8 cellular contexts compared by ENCODE assay signal in the genomic region with DNA sequence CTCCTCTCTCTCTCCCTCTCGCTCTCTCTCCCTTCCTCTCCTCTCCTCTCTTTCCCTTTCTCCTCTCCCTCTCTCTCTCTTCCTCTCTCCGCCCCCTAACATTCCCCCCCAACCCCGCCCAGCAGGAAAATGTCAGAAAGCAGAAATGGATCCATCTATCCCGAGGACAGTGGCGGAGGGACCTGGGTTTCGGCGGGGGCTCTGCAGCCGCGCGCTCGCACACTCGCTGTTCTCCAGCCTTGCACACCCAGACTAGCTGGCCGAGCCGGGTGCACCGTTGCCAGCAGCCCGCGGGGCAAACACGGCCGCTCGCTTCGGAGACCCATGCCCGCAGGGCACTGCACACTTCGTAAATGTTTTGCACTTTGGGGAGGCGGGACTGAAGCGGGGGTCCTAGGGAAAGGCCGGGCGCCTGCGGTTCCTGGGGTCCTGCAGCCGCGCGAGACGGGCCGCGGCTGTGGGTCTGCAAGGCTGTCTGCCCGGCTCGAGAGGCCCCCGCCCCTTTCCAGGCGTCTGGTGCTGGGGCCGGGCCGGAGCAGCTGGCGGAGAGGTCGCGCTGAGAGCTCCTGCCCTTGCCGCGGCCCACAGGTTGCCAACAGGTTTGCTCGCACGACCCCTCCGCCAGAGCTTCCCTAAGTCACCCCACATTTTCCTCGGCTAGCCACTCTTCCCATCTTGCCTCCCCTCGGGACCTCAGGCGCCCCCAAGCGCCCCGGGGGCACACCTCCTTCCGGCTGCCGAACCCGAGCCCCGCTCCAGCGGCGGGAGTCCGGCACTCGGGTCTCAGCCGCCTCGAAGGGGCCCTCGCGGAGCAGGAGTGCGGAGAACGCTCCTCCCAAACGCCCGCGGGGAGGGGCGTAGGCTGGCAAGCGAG. TPM values are rescaled to one million over a fixed set of nuclear protein-coding genes. Genes with fewer than 3 reads are reported as not detected.
DNase-seq lines count a peak whose midpoint lies in the region; ATAC-seq and TF ChIP-seq lines count a peak whose summit lies in the region.

No MANE protein-coding gene starts in this region.

- H3K9ac ChIP-seq in H9 (ENCODE audit: extremely low read depth, insufficient read length, low read length) (no peak overlapping the region), PC-3 (ENCODE audit: low read length) (no peak overlapping the region)

- H3K4me1 ChIP-seq in H9 (ENCODE audit: insufficient read depth, low read length) (no peaks in the 10 kb centered on the region), PC-3 (ENCODE audit: insufficient read depth, low read length) (peaks cover 3% of the 10 kb centered on the region; the same call in 1 of the 2 replicates), osteoblast (ENCODE audit: insufficient read depth, low read length) (peaks cover 24% of the 10 kb centered on the region), uterus (peaks cover 0 to 6% of the 10 kb centered on the region in 2 donors)

- no peaks in the 10 kb centered on the region; a peak in 2 of 5 replicates for H3K9me3 Mint-ChIP-seq in H9

- no peaks in the 10 kb centered on the region for H3F3A ChIP-seq in PC-3 (ENCODE audit: low read length, unreplicated experiment)

- H3K23me2 ChIP-seq in H9 (ENCODE audit: insufficient read length, low read depth, low read length, poor library complexity, severe bottlenecking): peaks cover 19% of the 10 kb centered on the region

- H3K4me2 ChIP-seq in H9 (ENCODE audit: insufficient read depth, insufficient read length, low read length): peak overlapping the region; percentile 84
- H3K4me2 ChIP-seq in PC-3 (ENCODE audit: low read length): peak overlapping the region; percentile 100
- H3K4me2 ChIP-seq in osteoblast (ENCODE audit: insufficient read depth, low read length): peak overlapping the region; percentile 95

- H3K9me2 ChIP-seq in PC-3 (replicated peaks; ENCODE audit: low read length): no peaks in the 10 kb centered on the region

- no peak overlapping the region for H4K8ac ChIP-seq in H9 (replicated peaks; ENCODE audit: insufficient read length, low read depth, low read length)

- peaks cover 0 to 2% (median 0%) of the 10 kb centered on the region in 3 experiments; a peak in 2 of 7 replicates for H3K36me3 Mint-ChIP-seq in H9 (ENCODE audit: insufficient read depth in 1 of 3, low read depth in 3 of 3)

- H3K27me3 ChIP-seq in H9 (ENCODE audit: insufficient read depth, low read length) (peaks cover 69% of the 10 kb centered on the region), PC-3 (ENCODE audit: low read length) (peaks cover 17% of the 10 kb centered on the region), osteoblast (ENCODE audit: insufficient read depth, low read length) (peaks cover 23% of the 10 kb centered on the region), uterus (no peaks in the 10 kb centered on the region)

- TF ChIP-seq CTCF in H9 (conservative IDR thresholded peaks at IDR 0.05) (no peak), PC-3 (conservative IDR thresholded peaks at IDR 0.05; ENCODE audit: low read depth, low read length) (0 out of 2 replicates have a peak, but pooled peaks have one; percentile 20), osteoblast (IDR thresholded peaks at IDR 0.05; ENCODE audit: extremely low read depth, low read depth, low read length) (no peak), uterus (IDR thresholded peaks at IDR 0.05) (peak in 1 of 4 experiments; percentile 58)

- no CpG with 5 or more reads among the region's 72 CpGs for WGBS in H9 (ENCODE audit: extremely low coverage, insufficient read length, low lambda C conversion rate)

- no peak overlapping the region for H4K91ac ChIP-seq in H9 (ENCODE audit: insufficient read length, low read depth, low read length)

- H2BK15ac ChIP-seq in H9 (ENCODE audit: low read depth, low read length): no peak overlapping the region

- no peak overlapping the region for H3K27ac Mint-ChIP-seq in H9

- peak; percentile 71 for DNase-seq in AG08396 (ENCODE audit: low spot score)
- peak; percentile 69 for DNase-seq in H9
- DNase-seq in PC-3: peak; percentile 58
- peak; percentile 50 for DNase-seq in activated gamma-delta T cell (lab: John Stamatoyannopoulos, UW)
- DNase-seq in germinal center (ENCODE audit: low spot score): peak; percentile 74
- DNase-seq in osteoblast (ENCODE audit: insufficient read length, low spot score, missing footprints): peak; percentile 96
- peak; percentile 42 to 56 for DNase-seq in uterus

- H3K56ac ChIP-seq in H9 (ENCODE audit: insufficient read length, low read depth, low read length): no peak overlapping the region

- peak overlapping the region; percentile 85 for H3K4me3 ChIP-seq in PC-3 (ENCODE audit: low read length)
- peak overlapping the region; percentile 85 for H3K4me3 ChIP-seq in osteoblast (ENCODE audit: insufficient read depth, low read length)
- peak overlapping the region; percentile 48 to 84 for H3K4me3 ChIP-seq in uterus

- no peak for TF ChIP-seq POLR2A in uterus (IDR thresholded peaks at IDR 0.05)

- H2BK5ac ChIP-seq in H9 (ENCODE audit: insufficient read length, low read length): no peak overlapping the region

- H3K27me3 Mint-ChIP-seq in H9 (ENCODE audit: low read depth): peaks cover 97% of the 10 kb centered on the region

- POLR2A ChIA-PET in PC-3 (lab: Charles Lee; ENCODE audit: unreplicated experiment): interaction anchor here (0.7 kb wide), 1 partner anchor 199 kb away, joined by 4 read pairs; no protein-coding TSS in a partner anchor

- H3K18ac ChIP-seq in H9 (ENCODE audit: insufficient read length, low read depth, low read length): no peak overlapping the region

- H3K4me3 Mint-ChIP-seq in H9: peak overlapping the region; percentile 70 to 90

- ATAC-seq in PC-3 (peak; percentile 36), GM21825 (IDR thresholded peaks at IDR 0.05; ENCODE audit: unreplicated experiment) (no peak)

- H2AK5ac ChIP-seq in H9 (ENCODE audit: insufficient read length, low read length): no peak overlapping the region

- BruUV-seq in PC-3 (replicated peaks; lab: Mats Ljungman, UMichigan): no TSS peak

- H3T11ph ChIP-seq in H9 (ENCODE audit: low read length): no peak overlapping the region

- H3K9me3 ChIP-seq in H9 (ENCODE audit: control insufficient read depth, low read depth, low read length): no peaks in the 10 kb centered on the region
- H3K9me3 ChIP-seq in PC-3 (ENCODE audit: low read length): no peaks in the 10 kb centered on the region
- no peaks in the 10 kb centered on the region for H3K9me3 ChIP-seq in osteoblast (ENCODE audit: low read depth, low read length)
- H3K9me3 ChIP-seq in uterus: no peaks in the 10 kb centered on the region

- CTCF ChIA-PET in PC-3 (lab: Charles Lee): interaction anchor here (1.2 kb wide), 1 partner anchor 93 kb away, joined by 3 read pairs; no protein-coding TSS in a partner anchor

- no peak overlapping the region for H3K14ac ChIP-seq in H9 (ENCODE audit: insufficient read depth, low read length)

- H3K27ac ChIP-seq in H9 (ENCODE audit: insufficient read length, low read depth, low read length): no peak overlapping the region
- H3K27ac ChIP-seq in PC-3 (ENCODE audit: low read length): no peak overlapping the region
- no peak overlapping the region for H3K27ac ChIP-seq in osteoblast (ENCODE audit: low read depth, low read length)
- H3K27ac ChIP-seq in uterus: peak overlapping the region; percentile 69 to 88

- H3K36me3 ChIP-seq in PC-3 (ENCODE audit: low read depth, low read length): no peaks in the 10 kb centered on the region
- no peaks in the 10 kb centered on the region for H3K36me3 ChIP-seq in osteoblast (ENCODE audit: insufficient read depth, low read length)
- no peaks in the 10 kb centered on the region for H3K36me3 ChIP-seq in uterus

- H2BK120ac ChIP-seq in H9 (ENCODE audit: low read depth, low read length, poor library complexity, severe bottlenecking): no peak overlapping the region

- no peak overlapping the region for H2BK12ac ChIP-seq in H9 (ENCODE audit: insufficient read length, low read depth, low read length)

- H4K5ac ChIP-seq in H9 (ENCODE audit: insufficient read length, low read depth, low read length): no peak overlapping the region

- no peak overlapping the region for H3K4ac ChIP-seq in H9 (ENCODE audit: low read depth, low read length)

- H3K4me1 Mint-ChIP-seq in H9: peaks cover 26 to 37% of the 10 kb centered on the region in 2 experiments

- no peak overlapping the region for H2BK20ac ChIP-seq in H9 (ENCODE audit: low read depth, low read length, poor library complexity, severe bottlenecking)

- H3K79me1 ChIP-seq in H9 (ENCODE audit: insufficient read depth, low read depth, low read length, poor library complexity, severe bottlenecking): no peaks in the 10 kb centered on the region

- H3K23ac ChIP-seq in H9 (ENCODE audit: insufficient read length, low read depth, low read length): no peak overlapping the region

- H4K20me1 ChIP-seq in H9 (ENCODE audit: control insufficient read depth, insufficient read depth, insufficient read length): no peaks in the 10 kb centered on the region
- H4K20me1 ChIP-seq in PC-3 (ENCODE audit: low read length): no peaks in the 10 kb centered on the region
- H4K20me1 ChIP-seq in osteoblast (ENCODE audit: insufficient read depth, low read length): peaks cover 15% of the 10 kb centered on the region

- intact Hi-C loops in PC-3 (cut with micrococcal nuclease): loop anchor here (5.0 to 10.0 kb wide), 2 partner anchors 124 to 314 kb away; no protein-coding TSS in a partner anchor
- intact Hi-C loops in uterus (cut with DNase I; ENCODE audit: low total_unique reads): loop anchor here (10.0 kb wide), 1 partner anchor 214 kb away; no protein-coding TSS in a partner anchor

- H2AFZ ChIP-seq in H9 (ENCODE audit: low read length) (no peak overlapping the region), PC-3 (ENCODE audit: low read length) (peak overlapping the region; percentile 94), osteoblast (ENCODE audit: low read length) (peak overlapping the region; percentile 95)

- no peaks in the 10 kb centered on the region for H3K79me2 ChIP-seq in H9 (ENCODE audit: insufficient read depth, low read length)
- H3K79me2 ChIP-seq in PC-3 (ENCODE audit: low read length): no peaks in the 10 kb centered on the region
- H3K79me2 ChIP-seq in osteoblast (ENCODE audit: insufficient read depth, low read length): peaks cover 3% of the 10 kb centered on the region

RNA-seq across cellular contexts. Expression of a gene that starts 0.8 kb away (rescaled TPM):
- total RNA-seq in H9 (2021) (0.15 and 0.28 TPM in 2 replicates), PC-3 (2014; rRNA removed) (0.15 and 1.4 TPM in 2 replicates), osteoblast (6.2 and 10.6 TPM in 2 replicates), uterus (10 to 100 TPM in 3 of 4 donors, 1 to 10 TPM in 1; 4.0 to 32.9 (median 18.1) TPM)

Comparison
In these comparisons a context has a peak if more than half of its experiments do, and no peak if none do; other contexts are left out.
1. H3K27ac ChIP-seq: peak in uterus (2 of 2); none in H9 (single experiment), PC-3 (single experiment) and osteoblast (single experiment).
2. Peak in every context shown above with its lines, with median percentiles within 50 percentile points of each other: DNase-seq, H3K4me2 ChIP-seq and H3K4me3 ChIP-seq.